Comparison of ENCODE assay signal across 8 cellular contexts in the genomic region with DNA sequence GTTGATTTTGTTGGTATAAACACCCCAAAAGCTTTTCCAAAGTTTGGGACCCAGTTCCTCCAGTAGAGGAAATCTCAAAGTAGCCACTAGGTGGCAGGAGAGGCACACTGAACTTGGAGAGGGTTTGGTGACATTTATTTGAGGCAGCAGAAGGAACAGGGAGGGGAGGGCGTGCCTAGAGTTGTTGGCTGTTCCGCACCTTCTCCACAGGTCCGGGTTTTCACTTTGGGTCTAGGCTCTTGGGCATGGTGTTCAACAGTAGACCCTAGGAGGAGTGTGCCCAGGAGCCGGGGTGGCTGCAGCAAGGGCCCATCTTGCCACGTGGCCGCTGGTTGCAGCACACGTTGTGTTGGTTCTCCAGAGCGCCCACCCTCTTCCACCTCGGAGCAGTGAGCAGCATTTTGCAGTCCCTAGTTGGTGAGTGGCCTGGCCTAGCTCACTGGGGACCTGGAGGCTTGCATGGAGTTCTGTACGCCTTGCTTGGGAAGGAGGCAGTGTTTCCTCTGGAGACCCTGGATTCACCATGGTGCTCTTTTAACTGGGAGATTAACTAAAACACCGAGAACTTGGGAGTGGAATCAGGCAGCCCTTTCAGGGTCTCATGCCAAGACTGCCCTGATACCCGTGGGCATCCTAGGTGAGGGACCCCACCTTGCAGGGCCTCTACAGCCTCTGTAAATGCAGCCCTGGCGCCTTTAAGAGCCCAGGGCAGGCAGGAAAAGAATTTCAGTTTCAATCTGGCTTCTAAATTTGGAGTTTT. TPM values are rescaled to one million over a fixed set of nuclear protein-coding genes. Genes with fewer than 3 reads are reported as not detected.
DNase-seq lines count a peak whose midpoint lies in the region; ATAC-seq and TF ChIP-seq lines count a peak whose summit lies in the region.

No MANE protein-coding gene starts in this region.

- peak overlapping the region; percentile 82 for H3K4me3 Mint-ChIP-seq in activated T-helper 1 cell treated with anti-CD3 and anti-CD28 coated beads, Interleukin-12 subunit alpha, Interleukin-12 subunit beta, Interleukin-2, Interleukin-4 antibody, amounts not matched to agents 30 ng/mL and 10 ng/mL and 1 ng/mL, durations not matched to agents 14 hours and 24 hours and 36 hours
- peak overlapping the region; percentile 92 for H3K4me3 Mint-ChIP-seq in natural killer cell

- peak overlapping the region; percentile 92 for H3K27ac Mint-ChIP-seq in activated T-helper 1 cell treated with anti-CD3 and anti-CD28 coated beads, Interleukin-12 subunit alpha, Interleukin-12 subunit beta, Interleukin-2, Interleukin-4 antibody, amounts not matched to agents 30 ng/mL and 10 ng/mL and 1 ng/mL, durations not matched to agents 14 hours and 24 hours and 36 hours
- H3K27ac Mint-ChIP-seq in natural killer cell = peak overlapping the region; percentile 91 to 93

- H3K27me3 Mint-ChIP-seq in activated T-helper 1 cell treated with anti-CD3 and anti-CD28 coated beads, Interleukin-12 subunit alpha, Interleukin-12 subunit beta, Interleukin-2, Interleukin-4 antibody, amounts not matched to agents 30 ng/mL and 10 ng/mL and 1 ng/mL, durations not matched to agents 14 hours and 24 hours and 36 hours (ENCODE audit: insufficient read depth) = no peaks in the 10 kb centered on the region
- no peaks in the 10 kb centered on the region for H3K27me3 Mint-ChIP-seq in natural killer cell (ENCODE audit: low read depth in 2 of 2)

- H3K4me1 Mint-ChIP-seq in activated T-helper 1 cell treated with anti-CD3 and anti-CD28 coated beads, Interleukin-12 subunit alpha, Interleukin-12 subunit beta, Interleukin-2, Interleukin-4 antibody, amounts not matched to agents 30 ng/mL and 10 ng/mL and 1 ng/mL, durations not matched to agents 14 hours and 24 hours and 36 hours (ENCODE audit: low read depth) = peaks cover 32% of the 10 kb centered on the region
- H3K4me1 Mint-ChIP-seq in natural killer cell = peaks cover 14 to 39% of the 10 kb centered on the region in 2 donors

- intact Hi-C loops in activated T-helper 1 cell treated with anti-CD3 and anti-CD28 coated beads, Interleukin-12 subunit alpha, Interleukin-12 subunit beta, Interleukin-2, Interleukin-4 antibody, amounts not matched to agents 30 ng/mL and 10 ng/mL and 1 ng/mL, durations not matched to agents 14 hours and 24 hours and 36 hours (cut with micrococcal nuclease) = loop anchor here (1.0 to 5.0 kb wide), 7 partner anchors 8 to 663 kb away; a partner anchor contains a TSS
- intact Hi-C loops in natural killer cell (cut with micrococcal nuclease) = loop anchor here (1.0 kb wide), 1 partner anchor 487 kb away; a partner anchor contains a TSS

- peaks cover 20% of the 10 kb centered on the region for H3K36me3 Mint-ChIP-seq in activated T-helper 1 cell treated with anti-CD3 and anti-CD28 coated beads, Interleukin-12 subunit alpha, Interleukin-12 subunit beta, Interleukin-2, Interleukin-4 antibody, amounts not matched to agents 30 ng/mL and 10 ng/mL and 1 ng/mL, durations not matched to agents 14 hours and 24 hours and 36 hours (ENCODE audit: low read depth)
- H3K36me3 Mint-ChIP-seq in natural killer cell = no peaks in the 10 kb centered on the region

- H3K4me3 ChIP-seq in fibroblast of pulmonary artery (replicated peaks; ENCODE audit: low read depth, low read length) = peak overlapping the region; percentile 41

- TF ChIP-seq CTCF in fibroblast of pulmonary artery (IDR thresholded peaks at IDR 0.05; ENCODE audit: low read length, missing control alignments) = peak; percentile 83
- TF ChIP-seq CTCF in natural killer cell (IDR thresholded peaks at IDR 0.05) = peak; percentile 85

- no peaks in the 10 kb centered on the region for H3K9me3 Mint-ChIP-seq in activated T-helper 1 cell treated with anti-CD3 and anti-CD28 coated beads, Interleukin-12 subunit alpha, Interleukin-12 subunit beta, Interleukin-2, Interleukin-4 antibody, amounts not matched to agents 30 ng/mL and 10 ng/mL and 1 ng/mL, durations not matched to agents 14 hours and 24 hours and 36 hours
- H3K9me3 Mint-ChIP-seq in natural killer cell = no peaks in the 10 kb centered on the region

- peak; percentile 73 for DNase-seq in AG08396 (ENCODE audit: low spot score)
- DNase-seq in GM19240 (ENCODE audit: insufficient read length, low spot score) = peak; percentile 62
- DNase-seq in LHCN-M2 (ENCODE audit: low read depth) = peak; percentile 86
- DNase-seq in RKO (ENCODE audit: low spot score) = peak; percentile 94
- peak; percentile 71 for DNase-seq in activated T-helper 1 cell treated with anti-CD3 and anti-CD28 coated beads, Interleukin-12 subunit alpha, Interleukin-12 subunit beta, Interleukin-2, Interleukin-4 antibody, amounts not matched to agents 30 ng/mL and 10 ng/mL and 1 ng/mL, durations not matched to agents 14 hours and 24 hours and 36 hours (ENCODE audit: low spot score)
- DNase-seq in fibroblast of pulmonary artery (ENCODE audit: low read depth) = peak; percentile 91
- DNase-seq in natural killer cell = peak; percentile 60
- peak; percentile 58 for DNase-seq in stimulated activated naive CD4-positive, alpha-beta T cell treated with Interleukin-2 at 50 U/mL for 16 hours (lab: John Stamatoyannopoulos, UW)

- ATAC-seq in natural killer cell = peak; percentile 63 to 82 (median 71)

RNA-seq across cellular contexts. Expression of a gene that starts 28.2 kb away (rescaled TPM):
- total RNA-seq in LHCN-M2 (2014; rRNA removed) (113 and 122 TPM in 2 replicates), natural killer cell (10 to 100 TPM; 63.2 to 69.4 (median 64.9) TPM)
- 113 TPM for polyA plus RNA-seq in LHCN-M2 (2012)
- total RNA-seq in activated T-helper 1 cell treated with anti-CD3 and anti-CD28 coated beads, Interleukin-12 subunit alpha, Interleukin-12 subunit beta, Interleukin-2, Interleukin-4 antibody, amounts not matched to agents 30 ng/mL and 10 ng/mL and 1 ng/mL, durations not matched to agents 14 hours and 24 hours and 36 hours = 105 and 114 TPM in 2 replicates

RNA-seq across cellular contexts. Expression of a gene that starts 28.8 kb away (rescaled TPM):
- total RNA-seq in LHCN-M2 (2014; rRNA removed) (41.9 and 47.9 TPM in 2 replicates), natural killer cell (10 to 100 TPM; 13.5 to 13.8 (median 13.8) TPM)
- polyA plus RNA-seq in LHCN-M2 (2012) = 43.1 TPM
- total RNA-seq in activated T-helper 1 cell treated with anti-CD3 and anti-CD28 coated beads, Interleukin-12 subunit alpha, Interleukin-12 subunit beta, Interleukin-2, Interleukin-4 antibody, amounts not matched to agents 30 ng/mL and 10 ng/mL and 1 ng/mL, durations not matched to agents 14 hours and 24 hours and 36 hours = 9.9 and 10.0 TPM in 2 replicates

RNA-seq across cellular contexts. Expression of a gene that starts 38.6 kb away (rescaled TPM):
- 10.7 and 12.5 TPM in 2 replicates for total RNA-seq in LHCN-M2 (2014; rRNA removed)
- polyA plus RNA-seq in LHCN-M2 (2012) = 5.1 TPM
- 14.4 TPM in 2 replicates for total RNA-seq in activated T-helper 1 cell treated with anti-CD3 and anti-CD28 coated beads, Interleukin-12 subunit alpha, Interleukin-12 subunit beta, Interleukin-2, Interleukin-4 antibody, amounts not matched to agents 30 ng/mL and 10 ng/mL and 1 ng/mL, durations not matched to agents 14 hours and 24 hours and 36 hours
- total RNA-seq in natural killer cell = 1 to 10 TPM; 1.4 to 3.9 (median 2.8) TPM

RNA-seq across cellular contexts. Expression of a gene that starts 58.5 kb away (rescaled TPM):
- total RNA-seq in LHCN-M2 (2014; rRNA removed) (11.1 and 12.8 TPM in 2 replicates), natural killer cell (10 to 100 TPM in 1 of 3 donors, 1 to 10 TPM in 2; 7.5 to 11.6 (median 7.8) TPM)
- 11.3 TPM for polyA plus RNA-seq in LHCN-M2 (2012)
- 28.4 and 30.2 TPM in 2 replicates for total RNA-seq in activated T-helper 1 cell treated with anti-CD3 and anti-CD28 coated beads, Interleukin-12 subunit alpha, Interleukin-12 subunit beta, Interleukin-2, Interleukin-4 antibody, amounts not matched to agents 30 ng/mL and 10 ng/mL and 1 ng/mL, durations not matched to agents 14 hours and 24 hours and 36 hours

Comparison
In these comparisons a context has a peak if more than half of its experiments do, and no peak if none do; other contexts are left out.
1. Peak in every context shown above with its lines: DNase-seq, ATAC-seq and H3K4me3 ChIP-seq.